1 cellular context compared by ENCODE assay signal in genomic region chr1:10495942-10496341, GRCh38.
TF ChIP-seq lines count a peak whose summit lies in the region.

No MANE protein-coding gene starts in this region.

TF ChIP-seq in HCT116, 20 proteins besides CTCF, POLR2A, EP300 and RAD21 (continued from another document):
- TF ChIP-seq CEBPB (IDR thresholded peaks at IDR 0.05; ENCODE audit: low read depth), result no peak
- no peak for TF ChIP-seq YY1 (IDR thresholded peaks at IDR 0.05; ENCODE audit: extremely low read depth, insufficient replicate concordance, low read depth, low read length)
- no peak for TF ChIP-seq FOSL1 (IDR thresholded peaks at IDR 0.05; ENCODE audit: low read depth)
- no peak for TF ChIP-seq MAX (IDR thresholded peaks at IDR 0.05)
- no peak for TF ChIP-seq CBX3 (IDR thresholded peaks at IDR 0.05; ENCODE audit: low read depth)
- no peak for TF ChIP-seq POLR2AphosphoS5 (IDR thresholded peaks at IDR 0.05; ENCODE audit: low read depth, low read length)
- TF ChIP-seq ZBTB33 (IDR thresholded peaks at IDR 0.05; ENCODE audit: extremely low read depth, insufficient replicate concordance, low read length), result no peak
- TF ChIP-seq SIN3A (IDR thresholded peaks at IDR 0.05; ENCODE audit: low read depth), result no peak
- TF ChIP-seq SP1 (IDR thresholded peaks at IDR 0.05; ENCODE audit: low read depth), result no peak
TF ChIP-seq in HCT116: peak in this region for 0.
